10 cellular contexts compared by ENCODE assay signal in genomic region chr11:113593698-113594308, GRCh38.
DNase-seq lines count a peak whose midpoint lies in the region; ATAC-seq and TF ChIP-seq lines count a peak whose summit lies in the region.
"Had no signal": no experiment of that assay in that cellular context is flagged by ENCODE, and none has a peak within 500 bp of the region (broad histone marks: within the 10 kb centered on the region; RNA-seq: fewer than 3 reads in every experiment).

No MANE protein-coding gene starts in this region.

- H3K9me3 Mint-ChIP-seq in osteocyte (ENCODE audit: unreplicated experiment): peaks cover 14% of the 10 kb centered on the region

- no peak overlapping the region for H3K4me3 Mint-ChIP-seq in osteocyte (ENCODE audit: unreplicated experiment)

- H3K27ac Mint-ChIP-seq in osteocyte (ENCODE audit: unreplicated experiment): no peak overlapping the region

- peak; percentile 84 for ATAC-seq in GM19467 (IDR thresholded peaks at IDR 0.05; ENCODE audit: unreplicated experiment)
- ATAC-seq in HG03460 (IDR thresholded peaks at IDR 0.05; ENCODE audit: unreplicated experiment): peak; percentile 96
- no peak for ATAC-seq in GM18505 (IDR thresholded peaks at IDR 0.05; ENCODE audit: unreplicated experiment)

- peaks cover 50% of the 10 kb centered on the region for H3K27me3 Mint-ChIP-seq in osteocyte (ENCODE audit: unreplicated experiment)

- in situ Hi-C loops in KBM-7 (cut with MboI; ENCODE audit: low pct_unique_long_range_greater_than_20kb, low sequenced_read_pairs): no loop called here

- H3K4me1 Mint-ChIP-seq in osteocyte (ENCODE audit: unreplicated experiment): no peaks in the 10 kb centered on the region

- DNase-seq in GM10266 (ENCODE audit: extremely low spot score): peak; percentile 38
- DNase-seq in fibroblast of the aortic adventitia (ENCODE audit: low read depth): peak; percentile 16
- DNase-seq in osteocyte (ENCODE audit: extremely low spot score, unreplicated experiment): no peak
- DNase-seq in cortex of kidney (lab: John Stamatoyannopoulos, UW): no peak
- no peak for DNase-seq in KBM-7
- DNase-seq: ovary had no signal

- no peaks in the 10 kb centered on the region for H3K36me3 Mint-ChIP-seq in osteocyte (ENCODE audit: unreplicated experiment)

- H3K4me3 ChIP-seq in fibroblast of the aortic adventitia (ENCODE audit: low read depth, low read length): no peak overlapping the region
- H3K4me3 ChIP-seq: ovary, SK-N-MC had no signal

- TF ChIP-seq CTCF in GM10266 (IDR thresholded peaks at IDR 0.05; ENCODE audit: control insufficient read depth, insufficient read depth, low read depth, missing control alignments): no peak
- TF ChIP-seq CTCF in fibroblast of the aortic adventitia (IDR thresholded peaks at IDR 0.05; ENCODE audit: insufficient read depth, low read length): no peak
- no peak for TF ChIP-seq CTCF in osteocyte (IDR thresholded peaks at IDR 0.05)

- TF ChIP-seq POLR2A in GM18505 (IDR thresholded peaks at IDR 0.05; ENCODE audit: borderline replicate concordance, extremely low read depth, insufficient read depth, insufficient read length): no peak

Comparison
In these comparisons a context has a peak if more than half of its experiments do, and no peak if none do; other contexts are left out.
1. DNase-seq: peak in GM10266 (single experiment) and fibroblast of the aortic adventitia (single experiment); none in osteocyte (single experiment), cortex of kidney (single experiment) and KBM-7 (single experiment).